In genomic region chr11:119617343-119617713, GRCh38 we compare ENCODE assay signal across 18 cellular contexts.
DNase-seq lines count a peak whose midpoint lies in the region; ATAC-seq and TF ChIP-seq lines count a peak whose summit lies in the region.
"Had no signal": no experiment of that assay in that cellular context is flagged by ENCODE, and none has a peak within 500 bp of the region (broad histone marks: within the 10 kb centered on the region; RNA-seq: fewer than 3 reads in every experiment).

No MANE protein-coding gene starts in this region.

- no peak overlapping the region for H3K4me2 ChIP-seq in neuronal stem cell (ENCODE audit: insufficient read depth, low read length, poor library complexity, severe bottlenecking)
- H3K4me2 ChIP-seq: KMS-11 had no signal

- no peak overlapping the region for H2BK15ac ChIP-seq in neuronal stem cell (ENCODE audit: low read length)

- H3K9me3 Mint-ChIP-seq in CD14-positive monocyte (peaks cover 0 to 3% (median 3%) of the 10 kb centered on the region in 7 donors), endothelial cell (ENCODE audit: unreplicated experiment) (no peaks in the 10 kb centered on the region)
- H3K9me3 Mint-ChIP-seq: activated T-cell treated with anti-CD3 and anti-CD28 coated beads, Interleukin-2, amount 50 U/mL, for 24 hours had no signal

- no peak overlapping the region for H2BK5ac ChIP-seq in neuronal stem cell (ENCODE audit: low read length)

- H3K14ac ChIP-seq in neuronal stem cell (ENCODE audit: low read length) = peak overlapping the region; percentile 63

- H3K36me3 ChIP-seq in SJCRH30 (no peaks in the 10 kb centered on the region), neuronal stem cell (replicated peaks in 1 of 2; ENCODE audit: control insufficient read depth in 2 of 2, insufficient read depth in 2 of 2, low read length in 2 of 2) (no peaks in the 10 kb centered on the region)
- H3K36me3 ChIP-seq: adrenal gland, SJSA1 had no signal

- H3K27me3 Mint-ChIP-seq in CD14-positive monocyte (ENCODE audit: low read depth in 3 of 3) = peaks cover 0 to 6% (median 0%) of the 10 kb centered on the region in 3 donors
- H3K27me3 Mint-ChIP-seq in endothelial cell (ENCODE audit: unreplicated experiment) = peaks cover 9% of the 10 kb centered on the region
- H3K27me3 Mint-ChIP-seq: activated T-cell treated with anti-CD3 and anti-CD28 coated beads, Interleukin-2, amount 50 U/mL, for 24 hours had no signal

- peak overlapping the region; percentile 79 for H3K18ac ChIP-seq in neuronal stem cell (ENCODE audit: low read length)

- H2BK120ac ChIP-seq in neuronal stem cell (ENCODE audit: low read depth, low read length) = no peak overlapping the region

- H3K9me3 ChIP-seq in SJCRH30 (replicated peaks) (no peaks in the 10 kb centered on the region), neuronal stem cell (replicated peaks in 1 of 2; ENCODE audit: control insufficient read depth in 2 of 2, insufficient read depth in 1 of 2, low read depth in 1 of 2, low read length in 2 of 2) (peaks cover 0 to 21% of the 10 kb centered on the region in 2 donors)
- H3K9me3 ChIP-seq: adrenal gland, psoas muscle, SJSA1 had no signal

- H3K4me3 ChIP-seq in SJCRH30 (no peak overlapping the region), neuronal stem cell (ENCODE audit: low read length in 2 of 2) (no peak overlapping the region)
- H3K4me3 ChIP-seq: adrenal gland, lung, psoas muscle, SJSA1, skin epidermis had no signal

- intact Hi-C loops in CD14-positive monocyte (cut with micrococcal nuclease) = loop anchor here (5.0 kb wide), 2 partner anchors 80 to 125 kb away; no protein-coding TSS in a partner anchor

- H3K79me1 ChIP-seq in neuronal stem cell (ENCODE audit: low read depth, low read length) = no peaks in the 10 kb centered on the region

- ATAC-seq in GM19023 (IDR thresholded peaks at IDR 0.05; ENCODE audit: unreplicated experiment) (no peak), HG03175 (IDR thresholded peaks at IDR 0.05; ENCODE audit: unreplicated experiment) (no peak)
- ATAC-seq: psoas muscle had no signal

- DNase-seq in CD14-positive monocyte (ENCODE audit: low spot score) = no peak
- peak in 1 of 2 experiments; percentile 49 for DNase-seq in SJCRH30
- no peak for DNase-seq in endothelial cell (ENCODE audit: low spot score)
- no peak for DNase-seq in neuronal stem cell (ENCODE audit: low spot score)
- DNase-seq in SKM-1 treated with dmso at 0.1 percent for 144 hours (lab: John Stamatoyannopoulos, UW; ENCODE audit: unreplicated experiment) = no peak
- no peak for DNase-seq in GM20000 (ENCODE audit: low spot score)
- DNase-seq: activated T-cell treated with anti-CD3 and anti-CD28 coated beads, Interleukin-2, amount 50 U/mL, for 24 hours; adrenal gland; NCI-H2171; psoas muscle; stimulated activated CD4-positive, alpha-beta T cell treated with anti-CD3 and anti-CD28 coated beads, Interleukin-1b, Interleukin-23, amount 100 ng/mL, for 48 hours; T-helper 1 cell had no signal

- H3K4me3 Mint-ChIP-seq in CD14-positive monocyte (peak overlapping the region in 1 of 2 donors; percentile 68), endothelial cell (ENCODE audit: unreplicated experiment) (no peak overlapping the region)
- H3K4me3 Mint-ChIP-seq: activated T-cell treated with anti-CD3 and anti-CD28 coated beads, Interleukin-2, amount 50 U/mL, for 24 hours had no signal

- no peak overlapping the region for H3K9ac ChIP-seq in neuronal stem cell (ENCODE audit: low read depth, low read length, poor library complexity)
- H3K9ac ChIP-seq: KMS-11 had no signal

- peak overlapping the region; percentile 89 for H3K23ac ChIP-seq in neuronal stem cell (ENCODE audit: low read depth, low read length, poor library complexity)

- no CpG with 5 or more reads among the region's 13 CpGs for WGBS in neuronal stem cell (ENCODE audit: extremely low coverage in 2 of 2, insufficient read length in 2 of 2, insufficient replicate concordance in 1 of 2), 2 donors

- H3K4me1 Mint-ChIP-seq in CD14-positive monocyte (peaks cover 51% of the 10 kb centered on the region), endothelial cell (ENCODE audit: unreplicated experiment) (peaks cover 19% of the 10 kb centered on the region)

- peaks cover 41% of the 10 kb centered on the region for H3K4me1 ChIP-seq in SJCRH30
- peaks cover 18 to 19% of the 10 kb centered on the region in 2 donors for H3K4me1 ChIP-seq in neuronal stem cell (ENCODE audit: control insufficient read depth in 2 of 2, insufficient read depth in 1 of 2, low read depth in 1 of 2, low read length in 2 of 2)
- H3K4me1 ChIP-seq: adrenal gland, psoas muscle had no signal

- H3K27ac ChIP-seq in SJCRH30 (peak overlapping the region; percentile 51), neuronal stem cell (replicated peaks; ENCODE audit: low read length) (no peak overlapping the region)
- H3K27ac ChIP-seq: KMS-11, psoas muscle had no signal

- no peak overlapping the region for H2BK12ac ChIP-seq in neuronal stem cell (ENCODE audit: low read length)

- no peaks in the 10 kb centered on the region for H3K27me3 ChIP-seq in SJCRH30
- H3K27me3 ChIP-seq in neuronal stem cell (ENCODE audit: control insufficient read depth in 3 of 3, insufficient read depth in 3 of 3, low read depth in 1 of 3, low read length in 3 of 3) = peaks cover 0 to 4% (median 0%) of the 10 kb centered on the region in 3 experiments
- H3K27me3 ChIP-seq: adrenal gland, SJSA1 had no signal

- H3K27ac Mint-ChIP-seq in CD14-positive monocyte (peak overlapping the region; percentile 84 to 96 (median 92)), endothelial cell (ENCODE audit: unreplicated experiment) (peak overlapping the region; percentile 45)
- H3K27ac Mint-ChIP-seq: activated T-cell treated with anti-CD3 and anti-CD28 coated beads, Interleukin-2, amount 50 U/mL, for 24 hours had no signal

- no peak overlapping the region for H4K8ac ChIP-seq in neuronal stem cell (ENCODE audit: low read depth, low read length)

- H4K91ac ChIP-seq in neuronal stem cell (ENCODE audit: low read depth, low read length, poor library complexity) = no peak overlapping the region

- H3K4ac ChIP-seq in neuronal stem cell (ENCODE audit: low read length) = no peak overlapping the region

- peak overlapping the region; percentile 57 for H2AK5ac ChIP-seq in neuronal stem cell (ENCODE audit: low read depth, low read length)

- H2AFZ ChIP-seq in neuronal stem cell (ENCODE audit: low read length) = peak overlapping the region; percentile 14

- H3K36me3 Mint-ChIP-seq in CD14-positive monocyte (peaks cover 0 to 8% of the 10 kb centered on the region in 2 donors), endothelial cell (ENCODE audit: low read depth, unreplicated experiment) (peaks cover 3% of the 10 kb centered on the region)

- TF ChIP-seq CTCF in CD14-positive monocyte (IDR thresholded peaks at IDR 0.05) (no peak), endothelial cell (IDR thresholded peaks at IDR 0.05; ENCODE audit: unreplicated experiment) (no peak), GM20000 (IDR thresholded peaks at IDR 0.05; ENCODE audit: extremely low read depth, missing control alignments) (no peak)
